Comparison of ENCODE assay signal across 11 cellular contexts in genomic region chr4:142696334-142697122, GRCh38.
DNase-seq lines count a peak whose midpoint lies in the region; ATAC-seq, FAIRE-seq and TF ChIP-seq lines count a peak whose summit lies in the region.
"Had no signal": no experiment of that assay in that cellular context is flagged by ENCODE, and none has a peak within 500 bp of the region (broad histone marks: within the 10 kb centered on the region; RNA-seq: fewer than 3 reads in every experiment).

No MANE protein-coding gene starts in this region.

- H3K27me3 ChIP-seq in PC-3 (ENCODE audit: low read length) = no peaks in the 10 kb centered on the region

- H2AFZ ChIP-seq in PC-3 (ENCODE audit: low read length) = no peak overlapping the region

- TF ChIP-seq CTCF in PC-3 (conservative IDR thresholded peaks at IDR 0.05; ENCODE audit: low read depth, low read length) (no peak), chondrocyte (IDR thresholded peaks at IDR 0.05) (no peak)

- BruUV-seq in PC-3 (replicated peaks; lab: Mats Ljungman, UMichigan) = no TSS peak

- peak overlapping the region; percentile 16 for H3K27ac Mint-ChIP-seq in activated CD8-positive, alpha-beta memory T cell treated with anti-CD3 and anti-CD28 coated beads, Interleukin-2, amount 10 ng/mL, durations not matched to agents 7 days and 5 days
- peak overlapping the region; percentile 74 for H3K27ac Mint-ChIP-seq in activated naive CD8-positive, alpha-beta T cell treated with anti-CD3 and anti-CD28 coated beads for 36 hours
- no peak overlapping the region for H3K27ac Mint-ChIP-seq in stimulated activated memory B cell treated with anti-CD40 and anti-IgM and Interleukin-4, amounts not matched to agents 10 μg/mL and 1 μg/mL and 100 μg/mL, for 72 hours
- no peak overlapping the region for H3K27ac Mint-ChIP-seq in chondrocyte (ENCODE audit: unreplicated experiment)

- peaks cover 35% of the 10 kb centered on the region for H3K4me1 Mint-ChIP-seq in activated CD8-positive, alpha-beta memory T cell treated with anti-CD3 and anti-CD28 coated beads, Interleukin-2, amount 10 ng/mL, durations not matched to agents 7 days and 5 days
- H3K4me1 Mint-ChIP-seq in activated naive CD8-positive, alpha-beta T cell treated with anti-CD3 and anti-CD28 coated beads for 36 hours = peaks cover 56% of the 10 kb centered on the region
- H3K4me1 Mint-ChIP-seq in stimulated activated memory B cell treated with anti-CD40 and anti-IgM and Interleukin-4, amounts not matched to agents 10 μg/mL and 1 μg/mL and 100 μg/mL, for 72 hours = no peaks in the 10 kb centered on the region
- peaks cover 7% of the 10 kb centered on the region for H3K4me1 Mint-ChIP-seq in chondrocyte (ENCODE audit: low read depth)

- H3K4me1 ChIP-seq in PC-3 (ENCODE audit: insufficient read depth, low read length) = peaks cover 12% of the 10 kb centered on the region; the same call in 1 of the 2 replicates

- no peak overlapping the region for H3K9ac ChIP-seq in PC-3 (ENCODE audit: low read length)

- no peak overlapping the region for H3K4me2 ChIP-seq in PC-3 (ENCODE audit: low read length)

- intact Hi-C loops in PC-3 (cut with micrococcal nuclease) = no loop called here

- H4K20me1 ChIP-seq in PC-3 (ENCODE audit: low read length) = no peaks in the 10 kb centered on the region

- no peak overlapping the region for H3K4me3 Mint-ChIP-seq in activated CD8-positive, alpha-beta memory T cell treated with anti-CD3 and anti-CD28 coated beads, Interleukin-2, amount 10 ng/mL, durations not matched to agents 7 days and 5 days
- H3K4me3 Mint-ChIP-seq in activated naive CD8-positive, alpha-beta T cell treated with anti-CD3 and anti-CD28 coated beads for 36 hours = no peak overlapping the region
- H3K4me3 Mint-ChIP-seq in stimulated activated memory B cell treated with anti-CD40 and anti-IgM and Interleukin-4, amounts not matched to agents 10 μg/mL and 1 μg/mL and 100 μg/mL, for 72 hours = no peak overlapping the region
- H3K4me3 Mint-ChIP-seq in chondrocyte (ENCODE audit: unreplicated experiment) = no peak overlapping the region

- H3K9me3 Mint-ChIP-seq in activated CD8-positive, alpha-beta memory T cell treated with anti-CD3 and anti-CD28 coated beads, Interleukin-2, amount 10 ng/mL, durations not matched to agents 7 days and 5 days (ENCODE audit: low read depth) = no peaks in the 10 kb centered on the region
- peaks cover 6% of the 10 kb centered on the region for H3K9me3 Mint-ChIP-seq in activated naive CD8-positive, alpha-beta T cell treated with anti-CD3 and anti-CD28 coated beads for 36 hours
- H3K9me3 Mint-ChIP-seq in stimulated activated memory B cell treated with anti-CD40 and anti-IgM and Interleukin-4, amounts not matched to agents 10 μg/mL and 1 μg/mL and 100 μg/mL, for 72 hours = no peaks in the 10 kb centered on the region
- no peaks in the 10 kb centered on the region for H3K9me3 Mint-ChIP-seq in chondrocyte (ENCODE audit: low read depth)

- H3K9me2 ChIP-seq in PC-3 (replicated peaks; ENCODE audit: low read length) = no peaks in the 10 kb centered on the region

- H3K9me3 ChIP-seq in PC-3 (ENCODE audit: low read length) = no peaks in the 10 kb centered on the region

- H3F3A ChIP-seq in PC-3 (ENCODE audit: low read length, unreplicated experiment) = no peaks in the 10 kb centered on the region

- no peaks in the 10 kb centered on the region for H3K36me3 ChIP-seq in PC-3 (ENCODE audit: low read depth, low read length)

- no peak overlapping the region for H3K4me3 ChIP-seq in PC-3 (ENCODE audit: low read length)

- 0 out of 2 replicates have a peak overlapping the region, but pooled peaks have one; percentile 10 for H3K27ac ChIP-seq in PC-3 (ENCODE audit: low read length)

- H3K36me3 Mint-ChIP-seq in activated CD8-positive, alpha-beta memory T cell treated with anti-CD3 and anti-CD28 coated beads, Interleukin-2, amount 10 ng/mL, durations not matched to agents 7 days and 5 days = no peaks in the 10 kb centered on the region
- peaks cover 17% of the 10 kb centered on the region for H3K36me3 Mint-ChIP-seq in activated naive CD8-positive, alpha-beta T cell treated with anti-CD3 and anti-CD28 coated beads for 36 hours
- H3K36me3 Mint-ChIP-seq in stimulated activated memory B cell treated with anti-CD40 and anti-IgM and Interleukin-4, amounts not matched to agents 10 μg/mL and 1 μg/mL and 100 μg/mL, for 72 hours = no peaks in the 10 kb centered on the region
- H3K36me3 Mint-ChIP-seq in chondrocyte (ENCODE audit: low read depth) = no peaks in the 10 kb centered on the region

- CTCF ChIA-PET in activated CD8-positive, alpha-beta memory T cell treated with anti-CD3 and anti-CD28 coated beads, Interleukin-2, amount 10 ng/mL, durations not matched to agents 7 days and 5 days (lab: Charles Lee) = no interaction called here
- CTCF ChIA-PET in PC-3 (lab: Charles Lee) = no interaction called here

- H3K79me2 ChIP-seq in PC-3 (ENCODE audit: low read length) = no peaks in the 10 kb centered on the region

- POLR2A ChIA-PET in PC-3 (lab: Charles Lee; ENCODE audit: unreplicated experiment) = no interaction called here

- no peak for FAIRE-seq in RCC 7860 (lab: Jason Lieb, UNC)
- FAIRE-seq: H54 had no signal

- DNase-seq in activated CD8-positive, alpha-beta memory T cell treated with anti-CD3 and anti-CD28 coated beads, Interleukin-2, amount 10 ng/mL, durations not matched to agents 7 days and 5 days = no peak
- no peak for DNase-seq in activated CD8-positive, alpha-beta memory T cell treated with anti-CD3 and anti-CD28 coated beads, Interleukin-2, amount 50 U/mL, for 4 hours
- DNase-seq in PC-3 = no peak
- DNase-seq in activated naive CD8-positive, alpha-beta T cell treated with anti-CD3 and anti-CD28 coated beads for 36 hours = no peak
- DNase-seq in HCEC 1CT = no peak
- no peak for DNase-seq in chondrocyte (ENCODE audit: low spot score)
- no peak for DNase-seq in RCC 7860 (ENCODE audit: low spot score)
- DNase-seq: activated CD8-positive, alpha-beta memory T cell treated with anti-CD3 and anti-CD28 coated beads for 24 hours; anterior cingulate cortex had no signal

- no peaks in the 10 kb centered on the region for H3K27me3 Mint-ChIP-seq in activated CD8-positive, alpha-beta memory T cell treated with anti-CD3 and anti-CD28 coated beads, Interleukin-2, amount 10 ng/mL, durations not matched to agents 7 days and 5 days
- H3K27me3 Mint-ChIP-seq in activated naive CD8-positive, alpha-beta T cell treated with anti-CD3 and anti-CD28 coated beads for 36 hours = no peaks in the 10 kb centered on the region
- H3K27me3 Mint-ChIP-seq in stimulated activated memory B cell treated with anti-CD40 and anti-IgM and Interleukin-4, amounts not matched to agents 10 μg/mL and 1 μg/mL and 100 μg/mL, for 72 hours = no peaks in the 10 kb centered on the region
- no peaks in the 10 kb centered on the region for H3K27me3 Mint-ChIP-seq in chondrocyte (ENCODE audit: low read depth)

- peak; percentile 45 for ATAC-seq in activated CD8-positive, alpha-beta memory T cell treated with anti-CD3 and anti-CD28 coated beads, Interleukin-2, amount 10 ng/mL, durations not matched to agents 7 days and 5 days
- peak; percentile 63 for ATAC-seq in PC-3
- ATAC-seq in stimulated activated memory B cell treated with anti-CD40 and anti-IgM and Interleukin-4, amounts not matched to agents 10 μg/mL and 1 μg/mL and 100 μg/mL, for 72 hours = peak; percentile 52

Comparison
In these comparisons a context has a peak if more than half of its experiments do, and no peak if none do; other contexts are left out.
1. H3K27ac Mint-ChIP-seq: peak in activated CD8-positive, alpha-beta memory T cell treated with anti-CD3 and anti-CD28 coated beads, Interleukin-2, amount 10 ng/mL, durations not matched to agents 7 days and 5 days (single experiment) and activated naive CD8-positive, alpha-beta T cell treated with anti-CD3 and anti-CD28 coated beads for 36 hours (single experiment); none in stimulated activated memory B cell treated with anti-CD40 and anti-IgM and Interleukin-4, amounts not matched to agents 10 μg/mL and 1 μg/mL and 100 μg/mL, for 72 hours (single experiment) and chondrocyte (single experiment).
2. Peak in every context shown above with its lines, with median percentiles within 50 percentile points of each other: ATAC-seq.